ENCODE assay signal across 23 cellular contexts in the genomic region with DNA sequence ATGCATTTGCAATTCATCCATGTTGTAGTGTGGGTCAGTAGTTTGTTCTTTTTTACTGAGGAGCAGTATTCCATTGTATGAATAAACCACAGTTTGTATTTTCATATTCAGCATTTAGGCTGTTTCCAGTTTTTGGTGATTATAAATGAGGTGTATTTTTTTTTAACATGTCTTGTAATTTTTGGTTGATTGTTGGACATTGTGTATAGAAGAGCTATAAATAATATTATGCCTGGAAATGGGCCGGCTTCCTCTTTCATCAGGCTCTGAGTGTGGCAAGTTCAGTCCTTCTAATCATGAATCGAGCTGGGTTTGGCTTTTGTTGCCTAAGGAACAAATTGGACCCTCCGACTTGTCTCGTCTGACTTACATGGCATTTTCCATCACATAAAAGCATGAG.
"Had no signal": no experiment of that assay in that cellular context is flagged by ENCODE, and none has a peak within 500 bp of the region (broad histone marks: within the 10 kb centered on the region; RNA-seq: fewer than 3 reads in every experiment).

No MANE protein-coding gene starts in this region.

- H3K4me3 ChIP-seq: colonic mucosa, coronary artery, dorsolateral prefrontal cortex, esophagus muscularis mucosa, esophagus squamous epithelium, gastrocnemius medialis, gastroesophageal sphincter, heart left ventricle, heart right ventricle had no signal

- H3K9me3 ChIP-seq: colonic mucosa had no signal

- H3K36me3 ChIP-seq: colonic mucosa, esophagus muscularis mucosa, esophagus squamous epithelium, gastrocnemius medialis, heart left ventricle, heart right ventricle had no signal

- H3K4me1 ChIP-seq: colonic mucosa, esophagus squamous epithelium, foreskin keratinocyte, gastrocnemius medialis, heart left ventricle, heart right ventricle had no signal

- DNase-seq: colonic mucosa; cortex of kidney; dermis blood vessel endothelial cell; dorsolateral prefrontal cortex; effector CD4-positive, alpha-beta T cell; effector CD8-positive, alpha-beta T cell; effector memory CD4-positive, alpha-beta T cell; effector memory CD8-positive, alpha-beta T cell; endodermal cell; erythroblast; esophagus squamous epithelium; foreskin fibroblast; foreskin keratinocyte; foreskin melanocyte; gastrocnemius medialis; glutamatergic neuron; head of caudate nucleus; heart left ventricle; heart right ventricle had no signal

- H3K27ac ChIP-seq: colonic mucosa, coronary artery, epithelial cell of prostate, esophagus muscularis mucosa, esophagus squamous epithelium, foreskin keratinocyte, gastrocnemius medialis, gastroesophageal sphincter, heart left ventricle, heart right ventricle had no signal
